Comparison of ENCODE assay signal across 23 cellular contexts in genomic region chr7:84228526-84228925, GRCh38. TPM values are rescaled to one million over a fixed set of nuclear protein-coding genes. Genes with fewer than 3 reads are reported as not detected.
A peak's percentile ranks its signal among the peaks of the same experiment; 100 is the strongest.
DNase-seq lines count a peak whose midpoint lies in the region; ATAC-seq, FAIRE-seq and TF ChIP-seq lines count a peak whose summit lies in the region.
"Had no signal": no experiment of that assay in that cellular context is flagged by ENCODE, and none has a peak within 500 bp of the region (broad histone marks: within the 10 kb centered on the region; RNA-seq: fewer than 3 reads in every experiment).

No MANE protein-coding gene starts in this region.

- no peak overlapping the region for H3K14ac ChIP-seq in H1 (ENCODE audit: insufficient read length)

- H3K4me2 ChIP-seq in SK-N-SH (no peak overlapping the region), H1 (ENCODE audit: insufficient read depth in 1 of 2, low read depth in 2 of 2, low read length in 2 of 2) (peak overlapping the region; percentile 46 to 49)
- H3K4me2 ChIP-seq: BLaER1 had no signal

- WGBS in SK-N-SH (ENCODE audit: low lambda C conversion rate) = 77% methylated on average over 2 of the region's 2 CpGs
- 3% methylated on average over 2 of the region's 2 CpGs; no CpG with 5 or more reads in 1 of the 2 experiments for WGBS in H1 (ENCODE audit: extremely low coverage in 1 of 2, insufficient coverage in 1 of 2, insufficient read length in 1 of 2, insufficient replicate concordance in 2 of 2, low coverage in 1 of 2, low lambda C conversion rate in 2 of 2, missing lambda C conversion rate in 1 of 2), 2 experiments

- 0 out of 2 replicates have a peak overlapping the region, but pooled peaks have one; percentile 12 for H2AFZ ChIP-seq in SK-N-SH (ENCODE audit: low read depth)
- no peak overlapping the region for H2AFZ ChIP-seq in H1 (ENCODE audit: low read length)

- no peak overlapping the region for H2BK5ac ChIP-seq in H1 (ENCODE audit: low read depth, low read length)

- H3K4me1 ChIP-seq in SK-N-SH (ENCODE audit: control insufficient read depth in 1 of 2, insufficient read depth in 2 of 2, low read depth in 1 of 2, low read length in 1 of 2) (peaks cover 0 to 10% of the 10 kb centered on the region in 2 experiments; a peak in 2 of 4 replicates), H1 (replicated peaks in 1 of 4; ENCODE audit: control insufficient read depth in 3 of 4, insufficient read depth in 4 of 4, low read length in 3 of 4) (peaks cover 0 to 11% (median 4%) of the 10 kb centered on the region in 4 experiments; a peak in 4 of 7 replicates), iPS-20b (ENCODE audit: insufficient read depth, low read length) (peaks cover 41% of the 10 kb centered on the region; the same call in 1 of the 2 replicates)
- H3K4me1 ChIP-seq: BLaER1 had no signal

- H3K23ac ChIP-seq in H1 (ENCODE audit: insufficient read length) = no peak overlapping the region

- H3K4ac ChIP-seq in H1 (replicated peaks; ENCODE audit: insufficient read length, low read depth, low read length) = no peak overlapping the region

- peaks cover 5% of the 10 kb centered on the region; the same call in 1 of the 2 replicates for H3K23me2 ChIP-seq in H1 (ENCODE audit: low read depth, low read length)

- no peaks in the 10 kb centered on the region for H3K27me3 ChIP-seq in SK-N-SH (ENCODE audit: insufficient read depth)
- H3K27me3 ChIP-seq in H1 (replicated peaks in 1 of 4; ENCODE audit: control insufficient read depth in 3 of 4, extremely low read depth in 1 of 4, insufficient read depth in 3 of 4, low read length in 3 of 4) = no peaks in the 10 kb centered on the region
- no peaks in the 10 kb centered on the region for H3K27me3 ChIP-seq in iPS-20b (ENCODE audit: insufficient read depth, low read length)
- H3K27me3 ChIP-seq: BLaER1 had no signal

- H2BK12ac ChIP-seq in H1 (ENCODE audit: low read depth, low read length) = no peak overlapping the region

- H2AK5ac ChIP-seq in H1 (ENCODE audit: low read depth, low read length) = no peak overlapping the region

- peak; percentile 99 for FAIRE-seq in H1 (lab: Jason Lieb, UNC)
- FAIRE-seq in urothelium cell line (lab: Jason Lieb, UNC) = peak; percentile 35
- FAIRE-seq: GM12878, K562 had no signal

- TF ChIP-seq CTCF in SK-N-SH (IDR thresholded peaks at IDR 0.05) = no peak
- no peak for TF ChIP-seq CTCF in H1 (IDR thresholded peaks at IDR 0.05; ENCODE audit: control extremely low read depth in 1 of 3, insufficient read depth in 1 of 3, low read depth in 1 of 3, low read length in 3 of 3)

- H3K56ac ChIP-seq in H1 (replicated peaks; ENCODE audit: insufficient read length, low read depth, low read length) = no peak overlapping the region

- no peak overlapping the region for H4K91ac ChIP-seq in H1 (replicated peaks; ENCODE audit: insufficient read length, low read length)

- H3K79me2 ChIP-seq in SK-N-SH (ENCODE audit: insufficient read depth) (no peaks in the 10 kb centered on the region), H1 (ENCODE audit: control insufficient read depth in 1 of 2, insufficient read depth in 2 of 2, low read length in 2 of 2) (no peaks in the 10 kb centered on the region)

- H3K18ac ChIP-seq in H1 (ENCODE audit: extremely low read depth, low read length) = no peak overlapping the region

- no peak overlapping the region for H2BK15ac ChIP-seq in H1 (ENCODE audit: low read length)

- ATAC-seq in SK-N-SH treated with all-trans-retinoic acid at 6 μM for 48 hours = no peak
- ATAC-seq in GM19328 (IDR thresholded peaks at IDR 0.05; ENCODE audit: unreplicated experiment) = no peak
- ATAC-seq: GM12878, K562 had no signal

- no peak overlapping the region for H2BK120ac ChIP-seq in H1 (replicated peaks; ENCODE audit: low read depth, low read length)

- H3K9me2 ChIP-seq in SK-N-SH = no peaks in the 10 kb centered on the region

- no peak for DNase-seq in SK-N-SH
- peak in 1 of 2 experiments; percentile 63 for DNase-seq in H1 (ENCODE audit: low read depth in 1 of 2, low spot score in 2 of 2)
- DNase-seq in urothelium cell line (ENCODE audit: low spot score) = no peak
- no peak for DNase-seq in NCI-H1694 treated with DMSO at 0.1 percent for 48 hours (lab: John Stamatoyannopoulos, UW)
- DNase-seq in NCI-H446 treated with DMSO at 0.1 percent for 48 hours (lab: John Stamatoyannopoulos, UW) = no peak
- DNase-seq: ACHN; CD4-positive, alpha-beta T cell; COR-L47; DMS79; GOT3; NCI-H1092; NCI-H1436; NCI-H1930; NCI-H345; NCI-H524 treated with DMSO at 0.1 percent for 48 hours; Right ventricle myocardium superior had no signal

- H3K9me3 ChIP-seq in SK-N-SH (no peaks in the 10 kb centered on the region), H1 (ENCODE audit: insufficient read depth in 2 of 2, low read depth in 1 of 2, low read length in 1 of 2) (no peaks in the 10 kb centered on the region), iPS-20b (ENCODE audit: insufficient read depth, low read depth, low read length) (no peaks in the 10 kb centered on the region)
- H3K9me3 ChIP-seq: BLaER1 had no signal

- CTCF ChIA-PET in SK-N-SH (lab: Yijun Ruan, JAX) = no interaction called here
- CTCF ChIA-PET in H1 (lab: Charles Lee; ENCODE audit: partially characterized antibody) = no interaction called here

- no peak overlapping the region for H3K27ac ChIP-seq in SK-N-SH (ENCODE audit: low read depth in 2 of 2, low read length in 1 of 2)
- H3K27ac ChIP-seq in H1 (ENCODE audit: low read depth, low read length) = no peak overlapping the region
- peak overlapping the region; percentile 50 for H3K27ac ChIP-seq in iPS-20b (ENCODE audit: low read length)
- H3K27ac ChIP-seq: 22Rv1, BLaER1 had no signal

- no peak overlapping the region for H3K9ac ChIP-seq in SK-N-SH
- no peak overlapping the region for H3K9ac ChIP-seq in H1 (replicated peaks in 1 of 4; ENCODE audit: extremely low read depth in 1 of 4, low read depth in 3 of 4, low read length in 3 of 4)
- H3K9ac ChIP-seq in iPS-20b (ENCODE audit: low read depth, low read length) = peak overlapping the region; percentile 69; the same call in 1 of the 2 replicates
- H3K9ac ChIP-seq: BLaER1 had no signal

- no peak for TF ChIP-seq POLR2A in H1 (IDR thresholded peaks at IDR 0.05; ENCODE audit: control extremely low read depth in 1 of 2, low read depth in 2 of 2, low read length in 2 of 2)

- H3K4me3 ChIP-seq in SK-N-SH (ENCODE audit: low read depth in 2 of 2, low read length in 1 of 2) (no peak overlapping the region), H1 (ENCODE audit: extremely low read depth in 1 of 4, insufficient read depth in 2 of 4, low read depth in 3 of 4, low read length in 4 of 4) (peak overlapping the region in 1 of 4 experiments; percentile 37; a peak in 1 of 8 replicates), iPS-20b (ENCODE audit: low read length) (peak overlapping the region; percentile 41; the same call in 1 of the 2 replicates)
- H3K4me3 ChIP-seq: BLaER1, GM12878, K562 had no signal

- no peaks in the 10 kb centered on the region for H3K79me1 ChIP-seq in H1 (ENCODE audit: low read depth, low read length)

- TF ChIP-seq EP300 in SK-N-SH (IDR thresholded peaks at IDR 0.05; ENCODE audit: borderline replicate concordance in 1 of 2, low read depth in 1 of 2, low read length in 1 of 2) (no peak), H1 (IDR thresholded peaks at IDR 0.05; ENCODE audit: borderline replicate concordance in 1 of 2, low read depth in 2 of 2, low read length in 2 of 2) (peak in 1 of 2 experiments; percentile 94; a peak in 2 of 3 replicates)

- H3K36me3 ChIP-seq in SK-N-SH (replicated peaks in 1 of 2; ENCODE audit: control insufficient read depth in 1 of 2, insufficient read depth in 2 of 2, low read length in 1 of 2) = no peaks in the 10 kb centered on the region
- H3K36me3 ChIP-seq in H1 (ENCODE audit: control insufficient read depth in 2 of 4, insufficient read depth in 4 of 4, low read length in 3 of 4) = no peaks in the 10 kb centered on the region
- H3K36me3 ChIP-seq in iPS-20b (ENCODE audit: insufficient read depth, low read depth, low read length) = no peaks in the 10 kb centered on the region
- H3K36me3 ChIP-seq: BLaER1 had no signal

- no peak overlapping the region for H4K8ac ChIP-seq in H1 (ENCODE audit: extremely low read depth, insufficient read depth, low read length)

- no peak overlapping the region for H2BK20ac ChIP-seq in H1 (ENCODE audit: low read length)

- TF ChIP-seq RAD21 in SK-N-SH (IDR thresholded peaks at IDR 0.05; ENCODE audit: low read length) (no peak), H1 (IDR thresholded peaks at IDR 0.05 in 1 of 2, conservative IDR thresholded peaks at IDR 0.05 in 1 of 2; ENCODE audit: low read depth in 2 of 2, low read length in 2 of 2) (no peak)

- H4K20me1 ChIP-seq in SK-N-SH (ENCODE audit: insufficient read depth) = no peaks in the 10 kb centered on the region
- H4K20me1 ChIP-seq in H1 (replicated peaks in 1 of 2; ENCODE audit: control insufficient read depth in 1 of 2, insufficient read depth in 2 of 2, low read length in 2 of 2) = no peaks in the 10 kb centered on the region
- H4K20me1 ChIP-seq: BLaER1 had no signal

- no peaks in the 10 kb centered on the region for H3F3A ChIP-seq in SK-N-SH (replicated peaks; ENCODE audit: insufficient read depth)

- POLR2A ChIA-PET in SK-N-SH (lab: Yijun Ruan, JAX) = no interaction called here
- POLR2A ChIA-PET in H1 (lab: Charles Lee; ENCODE audit: partially characterized antibody) = no interaction called here

- H4K5ac ChIP-seq in H1 (ENCODE audit: insufficient read length, low read depth, low read length) = peak overlapping the region; percentile 89

TF ChIP-seq in SK-N-SH, 30 proteins besides CTCF, POLR2A, EP300 and RAD21 (continues in another document):
- no peak for TF ChIP-seq NFIC (IDR thresholded peaks at IDR 0.05; ENCODE audit: borderline replicate concordance)
- TF ChIP-seq FOSL2 (IDR thresholded peaks at IDR 0.05; ENCODE audit: borderline replicate concordance, low read depth) = no peak

TF ChIP-seq in SK-N-SH treated with all-trans-retinoic acid at 6 μM for 48 hours, 23 proteins besides CTCF, POLR2A, EP300 and RAD21:
- TF ChIP-seq ZNF565 (CRISPR knock-in tag; conservative IDR thresholded peaks at IDR 0.05; ENCODE audit: low read depth) (no peak), ZFP30 (CRISPR knock-in tag; IDR thresholded peaks at IDR 0.05) (no peak)
TF ChIP-seq in SK-N-SH treated with all-trans-retinoic acid at 6 μM for 48 hours: peak in this region for 0.

RNA-seq across cellular contexts. Expression of gene SEMA3A, which starts 33.9 kb away (rescaled TPM):
- 15.9 and 16.5 TPM in 2 replicates for polyA plus RNA-seq in SK-N-SH (2012; rRNA removed)
- 19.7 and 22.3 TPM in 2 replicates for polyA plus RNA-seq in SK-N-SH (2012; cell fraction: cytosol; rRNA removed)
- 9.0 and 20.4 TPM in 2 replicates for polyA plus RNA-seq in SK-N-SH (2012; cell fraction: nucleus; rRNA removed)
- 42.3 and 45.9 TPM in 2 replicates for total RNA-seq in H1 (2021; fragmentation: NEBNext Ultra II Directional; extraction: Animal tissue kit (Norgen Biotek cat#: 25700))
- polyA plus RNA-seq in H1 (2011; rRNA removed) = 4.9 and 8.1 TPM in 2 replicates
- polyA plus RNA-seq in H1 (2011; cell fraction: cytosol; rRNA removed) = 9.5 TPM
- polyA plus RNA-seq in H1 (2011; cell fraction: nucleus; rRNA removed) = 7.9 TPM
- polyA plus RNA-seq in H1 (2012, experiment 1 of 2) = 11.7 to 18.9 TPM (median 14.8 TPM) in 4 replicates
- polyA plus RNA-seq in H1 (2012, experiment 2 of 2) = 1.0 TPM
- 55.0 TPM for polyA plus RNA-seq in H1 (2013, experiment 1 of 2)
- polyA plus RNA-seq in H1 (2013, experiment 2 of 2) = 54.8 TPM
- 34.7 and 47.3 TPM in 2 replicates for polyA minus RNA-seq in H1 (2011; rRNA and poly(A)+ RNA removed)
- 11.5 TPM for polyA minus RNA-seq in H1 (2011; cell fraction: cytosol; rRNA and poly(A)+ RNA removed)
- 48.0 TPM for polyA minus RNA-seq in H1 (2011; cell fraction: nucleus; rRNA and poly(A)+ RNA removed)

Comparison
In these comparisons a context has a peak if more than half of its experiments do, and no peak if none do; other contexts are left out.
1. Of the 17 proteins assayed by ChIP-seq in both H1 and SK-N-SH: peak only in H1: CHD2, TCF12, TEAD4 and YY1; only in SK-N-SH: none; in both: none; in neither: 12; mixed calls (peak in some experiments, not most) for 1.